15 cellular contexts compared by ENCODE assay signal in genomic region chr22:20952544-20953341, GRCh38. TPM values are rescaled to one million over a fixed set of nuclear protein-coding genes. Genes with fewer than 3 reads are reported as not detected.
DNase-seq lines count a peak whose midpoint lies in the region; ATAC-seq and TF ChIP-seq lines count a peak whose summit lies in the region.
"Had no signal": no experiment of that assay in that cellular context is flagged by ENCODE, and none has a peak within 500 bp of the region (broad histone marks: within the 10 kb centered on the region; RNA-seq: fewer than 3 reads in every experiment).

No MANE protein-coding gene starts in this region.

- peaks cover 17% of the 10 kb centered on the region for H3K4me1 Mint-ChIP-seq in endodermal cell

- peaks cover 4% of the 10 kb centered on the region for H3K27me3 Mint-ChIP-seq in endodermal cell (ENCODE audit: insufficient read depth)
- H3K27me3 Mint-ChIP-seq: B cell had no signal

- TF ChIP-seq CTCF in endodermal cell (conservative IDR thresholded peaks at IDR 0.05), result no peak

- no peaks in the 10 kb centered on the region for H3K9me3 Mint-ChIP-seq in endodermal cell

- H3K4me3 Mint-ChIP-seq in endodermal cell, result no peak overlapping the region
- H3K4me3 Mint-ChIP-seq: B cell had no signal

- H3K36me3 Mint-ChIP-seq in endodermal cell (ENCODE audit: low read depth), result peaks cover 44% of the 10 kb centered on the region

- intact Hi-C loops in posterior vena cava (cut with DNase I), result no loop called here

- DNase-seq in DMS53 treated with DMSO at 0.1 percent for 48 hours (lab: John Stamatoyannopoulos, UW; ENCODE audit: unreplicated experiment), result peak; percentile 72
- DNase-seq in NCI-H524 treated with DMSO at 0.1 percent for 48 hours (lab: John Stamatoyannopoulos, UW), result peak; percentile 66
- DNase-seq in endodermal cell, result no peak
- DNase-seq in posterior vena cava (ENCODE audit: low spot score), result peak; percentile 41
- DNase-seq in HuH-7.5 (ENCODE audit: low spot score), result no peak
- DNase-seq in NCI-H128 (lab: John Stamatoyannopoulos, UW; ENCODE audit: unreplicated experiment), result no peak
- no peak for DNase-seq in nucleus accumbens (lab: John Stamatoyannopoulos, UW)
- DNase-seq: activated effector memory CD4-positive, alpha-beta T cell treated with anti-CD3 and anti-CD28 coated beads, Interleukin-2, amount 50 U/mL, for 16 hours; dorsolateral prefrontal cortex; mesendoderm; NCI-H1048 had no signal

- H3K36me3 ChIP-seq in endodermal cell (ENCODE audit: control insufficient read depth, insufficient read depth, low read length), result peaks cover 52% of the 10 kb centered on the region

- peaks cover 13% of the 10 kb centered on the region for H3K4me1 ChIP-seq in endodermal cell (ENCODE audit: control insufficient read depth, insufficient read depth, low read length)

- peak overlapping the region; percentile 42 for H3K27ac Mint-ChIP-seq in endodermal cell
- H3K27ac Mint-ChIP-seq: B cell had no signal

- no peak overlapping the region for H3K9ac ChIP-seq in endodermal cell (ENCODE audit: extremely low read depth, low read length, poor library complexity, severe bottlenecking)

- H3K27me3 ChIP-seq in endodermal cell (ENCODE audit: control insufficient read depth, insufficient read depth, low read length, poor library complexity, severe bottlenecking), result no peaks in the 10 kb centered on the region
- H3K27me3 ChIP-seq: dorsolateral prefrontal cortex, tibial nerve had no signal

- H3K27ac ChIP-seq in endodermal cell (ENCODE audit: low read depth, low read length), result no peak overlapping the region

- no peak overlapping the region for H3K4me3 ChIP-seq in endodermal cell (ENCODE audit: low read length)
- H3K4me3 ChIP-seq: dorsolateral prefrontal cortex, tibial nerve had no signal

- WGBS in endodermal cell (ENCODE audit: insufficient coverage in 1 of 2, insufficient read length in 1 of 2), 2 experiments, result 93 to 96% methylated on average over 13 of the region's 13 CpGs

- ATAC-seq in GM19467 (IDR thresholded peaks at IDR 0.05; ENCODE audit: unreplicated experiment), result no peak
- ATAC-seq: Right ventricle myocardium inferior had no signal

- no peaks in the 10 kb centered on the region for H3K9me3 ChIP-seq in endodermal cell (ENCODE audit: control insufficient read depth, low read length)
- H3K9me3 ChIP-seq: tibial nerve had no signal

RNA-seq across cellular contexts. Expression of gene AIFM3, which starts 14.3 kb away (rescaled TPM):
- total RNA-seq in endodermal cell (1 to 10 TPM; 1.8 to 2.7 TPM), posterior vena cava (1 to 10 TPM in 1 of 2 donors, under 1 TPM in 1; 0.62 to 2.6 TPM)
- polyA plus RNA-seq in endodermal cell (2013, experiment 1 of 2), result 0.43 TPM
- polyA plus RNA-seq in endodermal cell (2013, experiment 2 of 2), result 0.70 TPM

RNA-seq across cellular contexts. Expression of gene LZTR1, which starts 29.4 kb away (rescaled TPM):
- total RNA-seq in endodermal cell (10 to 100 TPM; 56.5 to 73.2 TPM), posterior vena cava (10 to 100 TPM; 46.1 to 56.3 TPM)
- polyA plus RNA-seq in endodermal cell (2013, experiment 1 of 2), result 38.3 TPM
- polyA plus RNA-seq in endodermal cell (2013, experiment 2 of 2), result 33.0 TPM

RNA-seq across cellular contexts. Expression of gene CRKL, which starts 35.5 kb away (rescaled TPM):
- total RNA-seq in endodermal cell (100 to 1,000 TPM in 1 of 2 donors, 10 to 100 TPM in 1; 89.5 to 104 TPM), posterior vena cava (10 to 100 TPM; 36.7 to 37.5 TPM)
- 50.0 TPM for polyA plus RNA-seq in endodermal cell (2013, experiment 1 of 2)
- polyA plus RNA-seq in endodermal cell (2013, experiment 2 of 2), result 52.3 TPM

RNA-seq across cellular contexts. Expression of gene THAP7, which starts 49.2 kb away (rescaled TPM):
- total RNA-seq in endodermal cell (10 to 100 TPM; 16.6 to 19.6 TPM), posterior vena cava (10 to 100 TPM; 16.4 to 20.5 TPM)
- polyA plus RNA-seq in endodermal cell (2013, experiment 1 of 2), result 21.8 TPM
- 21.4 TPM for polyA plus RNA-seq in endodermal cell (2013, experiment 2 of 2)

Comparison
In these comparisons a context has a peak if more than half of its experiments do, and no peak if none do; other contexts are left out.
1. DNase-seq: peak in DMS53 treated with DMSO at 0.1 percent for 48 hours (single experiment), NCI-H524 treated with DMSO at 0.1 percent for 48 hours (single experiment) and posterior vena cava (single experiment); none in endodermal cell (single experiment), HuH-7.5 (single experiment), NCI-H128 (single experiment) and nucleus accumbens (0 of 56).